12 cellular contexts compared by ENCODE assay signal in genomic region chr9:129322022-129322621, GRCh38.
DNase-seq lines count a peak whose midpoint lies in the region; ATAC-seq and TF ChIP-seq lines count a peak whose summit lies in the region.
"Had no signal": no experiment of that assay in that cellular context is flagged by ENCODE, and none has a peak within 500 bp of the region (broad histone marks: within the 10 kb centered on the region; RNA-seq: fewer than 3 reads in every experiment).

No MANE protein-coding gene starts in this region.

- intact Hi-C loops in activated naive CD4-positive, alpha-beta T cell treated with anti-CD3 and anti-CD28 coated beads for 36 hours (cut with micrococcal nuclease): loop anchor here (5.0 to 10.0 kb wide), 3 partner anchors 60 to 187 kb away; no protein-coding TSS in a partner anchor
- intact Hi-C loops in OCI-LY7 (cut with micrococcal nuclease; ENCODE audit: unreplicated experiment): no loop called here

- TF ChIP-seq CTCF in tibial nerve (IDR thresholded peaks at IDR 0.05): no peak
- no peak for TF ChIP-seq CTCF in OCI-LY7 (conservative IDR thresholded peaks at IDR 0.05; ENCODE audit: low read length)

- peak; percentile 5 for DNase-seq in activated naive CD4-positive, alpha-beta T cell treated with anti-CD3 and anti-CD28 coated beads for 36 hours
- no peak for DNase-seq in activated naive CD4-positive, alpha-beta T cell (lab: John Stamatoyannopoulos, UW)
- DNase-seq in central memory CD8-positive, alpha-beta T cell (ENCODE audit: low spot score in 2 of 2): no peak
- DNase-seq in tibial nerve (ENCODE audit: low spot score in 2 of 2) (peak in 1 of 2 donors; percentile 10), NCI-H2171 (lab: John Stamatoyannopoulos, UW) (no peak), OCI-LY7 (ENCODE audit: low spot score) (no peak)
- DNase-seq: activated CD4-positive, alpha-beta T cell treated with anti-CD3 and anti-CD28 coated beads, Interleukin-2, amount 50 U/mL, for 1 hour; mucosa of descending colon; SJCRH30; stimulated activated CD4-positive, alpha-beta T cell treated with anti-CD3 and anti-CD28 coated beads, Interleukin-2, amount 100 ng/mL, for 24 hours had no signal

- WGBS in tibial nerve, 2 donors: 87 to 88% methylated on average over 3 to 7 of the region's 7 CpGs

- H3K27me3 ChIP-seq in muscle layer of colon (ENCODE audit: control insufficient read depth in 1 of 2, insufficient read depth in 2 of 2, low read length in 2 of 2): no peaks in the 10 kb centered on the region
- no peaks in the 10 kb centered on the region for H3K27me3 ChIP-seq in tibial nerve

- H3K36me3 ChIP-seq in muscle layer of colon (ENCODE audit: insufficient read depth, low read length) (no peaks in the 10 kb centered on the region), tibial nerve (no peaks in the 10 kb centered on the region), OCI-LY7 (ENCODE audit: insufficient read depth, low read length) (no peaks in the 10 kb centered on the region)
- H3K36me3 ChIP-seq: SJCRH30 had no signal

- H3K9me3 ChIP-seq in muscle layer of colon (ENCODE audit: low read length) (no peaks in the 10 kb centered on the region), tibial nerve (no peaks in the 10 kb centered on the region), OCI-LY7 (ENCODE audit: low read length) (no peaks in the 10 kb centered on the region)
- H3K9me3 ChIP-seq: mucosa of descending colon, SJCRH30 had no signal

- H3K79me2 ChIP-seq in OCI-LY7 (ENCODE audit: insufficient read depth, low read depth, low read length): no peaks in the 10 kb centered on the region

- no peaks in the 10 kb centered on the region for H4K20me1 ChIP-seq in OCI-LY7 (ENCODE audit: insufficient read depth, low read length)

- H3K4me3 Mint-ChIP-seq in activated naive CD4-positive, alpha-beta T cell treated with anti-CD3 and anti-CD28 coated beads for 36 hours: no peak overlapping the region
- H3K4me3 Mint-ChIP-seq in central memory CD8-positive, alpha-beta T cell: peak overlapping the region; percentile 70

- H3K36me3 Mint-ChIP-seq in activated naive CD4-positive, alpha-beta T cell treated with anti-CD3 and anti-CD28 coated beads for 36 hours (ENCODE audit: low read depth): no peaks in the 10 kb centered on the region
- peaks cover 2% of the 10 kb centered on the region for H3K36me3 Mint-ChIP-seq in central memory CD8-positive, alpha-beta T cell (ENCODE audit: insufficient read depth)

- POLR2A ChIA-PET in OCI-LY7 (lab: Charles Lee): interaction anchor here (0.6 to 0.7 kb wide), 2 partner anchors 50 to 1924 kb away, joined by 3 read pairs; no protein-coding TSS in a partner anchor

- H3K27me3 Mint-ChIP-seq in activated naive CD4-positive, alpha-beta T cell treated with anti-CD3 and anti-CD28 coated beads for 36 hours (ENCODE audit: low read depth): no peaks in the 10 kb centered on the region
- H3K27me3 Mint-ChIP-seq in central memory CD8-positive, alpha-beta T cell: no peaks in the 10 kb centered on the region

- H3K4me1 ChIP-seq in muscle layer of colon (ENCODE audit: insufficient read depth, low read length) (peaks cover 36% of the 10 kb centered on the region), tibial nerve (peaks cover 10 to 88% (median 56%) of the 10 kb centered on the region in 4 donors), OCI-LY7 (ENCODE audit: insufficient read depth, low read length, poor library complexity, severe bottlenecking) (peaks cover 10% of the 10 kb centered on the region)

- TF ChIP-seq EP300 in tibial nerve (IDR thresholded peaks at IDR 0.05): no peak

- BruUV-seq in OCI-LY7 (replicated peaks; lab: Mats Ljungman, UMichigan): no TSS peak

- H3K27ac Mint-ChIP-seq in activated naive CD4-positive, alpha-beta T cell treated with anti-CD3 and anti-CD28 coated beads for 36 hours: no peak overlapping the region
- H3K27ac Mint-ChIP-seq in central memory CD8-positive, alpha-beta T cell (ENCODE audit: low read depth): no peak overlapping the region

- H2AFZ ChIP-seq in OCI-LY7 (ENCODE audit: low read length): no peak overlapping the region

- H3K4me3 ChIP-seq in muscle layer of colon (ENCODE audit: low read depth in 1 of 2, low read length in 2 of 2) (no peak overlapping the region), tibial nerve (peak overlapping the region in 1 of 4 donors; percentile 60), OCI-LY7 (ENCODE audit: low read depth, low read length, poor library complexity, severe bottlenecking) (no peak overlapping the region)
- H3K4me3 ChIP-seq: mucosa of descending colon, SJCRH30 had no signal

- H3K9me2 ChIP-seq in OCI-LY7 (ENCODE audit: insufficient read depth, low read length): no peaks in the 10 kb centered on the region

- H3K4me2 ChIP-seq in OCI-LY7 (ENCODE audit: low read length): no peak overlapping the region

- ATAC-seq in central memory CD8-positive, alpha-beta T cell (replicated peaks; ENCODE audit: extremely low read depth, poor library complexity, severe bottlenecking): no peak
- no peak for ATAC-seq in HG03565 (IDR thresholded peaks at IDR 0.05; ENCODE audit: unreplicated experiment)
- ATAC-seq: mucosa of descending colon had no signal

- no peak overlapping the region for H3K9ac ChIP-seq in muscle layer of colon (ENCODE audit: low read length)

- CTCF ChIA-PET in activated naive CD4-positive, alpha-beta T cell treated with anti-CD3 and anti-CD28 coated beads for 36 hours (lab: Charles Lee): interaction anchor here (4.1 kb wide), 1 partner anchor 191 kb away, joined by 16 read pairs; no protein-coding TSS in a partner anchor
- CTCF ChIA-PET in OCI-LY7 (lab: Charles Lee; ENCODE audit: unreplicated experiment): no interaction called here

- H3K9me3 Mint-ChIP-seq in activated naive CD4-positive, alpha-beta T cell treated with anti-CD3 and anti-CD28 coated beads for 36 hours: no peaks in the 10 kb centered on the region
- H3K9me3 Mint-ChIP-seq in central memory CD8-positive, alpha-beta T cell: no peaks in the 10 kb centered on the region

- peaks cover 18% of the 10 kb centered on the region for H3K4me1 Mint-ChIP-seq in activated naive CD4-positive, alpha-beta T cell treated with anti-CD3 and anti-CD28 coated beads for 36 hours (ENCODE audit: low read depth)
- H3K4me1 Mint-ChIP-seq in central memory CD8-positive, alpha-beta T cell: peaks cover 10% of the 10 kb centered on the region

- H3K27ac ChIP-seq in muscle layer of colon (ENCODE audit: low read depth, low read length) (peak overlapping the region; percentile 50), tibial nerve (peak overlapping the region; percentile 88 to 96 (median 90)), OCI-LY7 (ENCODE audit: low read depth, low read length, poor library complexity, severe bottlenecking) (no peak overlapping the region)
- H3K27ac ChIP-seq: SJCRH30 had no signal

- TF ChIP-seq POLR2A in tibial nerve (IDR thresholded peaks at IDR 0.05): no peak
